ENCODE assay signal across 1 cellular context in genomic region chr9:71783120-71783523, GRCh38.
TF ChIP-seq lines count a peak whose summit lies in the region.

No MANE protein-coding gene starts in this region.

TF ChIP-seq in GM12878, 131 proteins besides CTCF, POLR2A, EP300 and RAD21 (continued from another document and continues in another):
- no peak for TF ChIP-seq ZBTB40 (IDR thresholded peaks at IDR 0.05; ENCODE audit: borderline replicate concordance)
- no peak for TF ChIP-seq YBX1 (IDR thresholded peaks at IDR 0.05)
- no peak for TF ChIP-seq MTA3 (IDR thresholded peaks at IDR 0.05; ENCODE audit: borderline replicate concordance, low read length)
- TF ChIP-seq SIX5 (IDR thresholded peaks at IDR 0.05; ENCODE audit: low read depth, low read length, severe bottlenecking), result no peak
- TF ChIP-seq REST (IDR thresholded peaks at IDR 0.05; ENCODE audit: low read depth, low read length), result no peak
- 0 out of 2 replicates have a peak, but pooled peaks have one; percentile 38 for TF ChIP-seq DPF2 (IDR thresholded peaks at IDR 0.05)
- no peak for TF ChIP-seq ZNF384 (IDR thresholded peaks at IDR 0.05; ENCODE audit: borderline replicate concordance, low read depth, low read length)
- no peak for TF ChIP-seq CBX5 (IDR thresholded peaks at IDR 0.05; ENCODE audit: low read depth)
- no peak for TF ChIP-seq ATF2 (IDR thresholded peaks at IDR 0.05; ENCODE audit: low read length)
- TF ChIP-seq CBFB (IDR thresholded peaks at IDR 0.05; ENCODE audit: low read depth), result no peak
- peak; percentile 78 to 85 for TF ChIP-seq BHLHE40 (IDR thresholded peaks at IDR 0.05; ENCODE audit: borderline replicate concordance in 1 of 2, low read depth in 2 of 2, low read length in 1 of 2)
- TF ChIP-seq E4F1 (IDR thresholded peaks at IDR 0.05; ENCODE audit: borderline replicate concordance, partially characterized antibody), result no peak
- TF ChIP-seq IRF4 (IDR thresholded peaks at IDR 0.05; ENCODE audit: low read depth, low read length), result no peak
- TF ChIP-seq WRNIP1 (IDR thresholded peaks at IDR 0.05; ENCODE audit: borderline replicate concordance, low read depth, low read length), result no peak
- no peak for TF ChIP-seq GATAD2B (conservative IDR thresholded peaks at IDR 0.05; ENCODE audit: low read depth)
- TF ChIP-seq CREM (IDR thresholded peaks at IDR 0.05; ENCODE audit: low read depth), result peak; percentile 53; the same call in 1 of the 2 replicates
- no peak for TF ChIP-seq HDGF (IDR thresholded peaks at IDR 0.05)
- TF ChIP-seq RB1 (IDR thresholded peaks at IDR 0.05; ENCODE audit: borderline replicate concordance), result no peak
- TF ChIP-seq RELA (IDR thresholded peaks at IDR 0.05; ENCODE audit: borderline replicate concordance, partially characterized antibody), result no peak
- TF ChIP-seq TCF7 (IDR thresholded peaks at IDR 0.05; ENCODE audit: borderline replicate concordance), result no peak
- TF ChIP-seq CEBPZ (IDR thresholded peaks at IDR 0.05; ENCODE audit: low read depth, low read length), result no peak
- TF ChIP-seq PRDM15 (CRISPR knock-in tag; IDR thresholded peaks at IDR 0.05), result no peak
- TF ChIP-seq FOS (IDR thresholded peaks at IDR 0.05; ENCODE audit: borderline replicate concordance, extremely low read depth, insufficient read length), result no peak
- no peak for TF ChIP-seq TCF12 (IDR thresholded peaks at IDR 0.05; ENCODE audit: low read depth, low read length)
- peak; percentile 15 for TF ChIP-seq MEF2B (IDR thresholded peaks at IDR 0.05; ENCODE audit: partially characterized antibody, poor library complexity, severe bottlenecking)
- TF ChIP-seq PBX3 (IDR thresholded peaks at IDR 0.05; ENCODE audit: insufficient replicate concordance, low read depth, low read length), result no peak
- TF ChIP-seq CREB1 (IDR thresholded peaks at IDR 0.05; ENCODE audit: low read depth), result peak; percentile 65; the same call in 1 of the 2 replicates
- no peak; the same call in 1 of the 2 replicates for TF ChIP-seq NBN (IDR thresholded peaks at IDR 0.05)
- TF ChIP-seq BRCA1 (IDR thresholded peaks at IDR 0.05; ENCODE audit: low read depth, low read length), result no peak
- no peak for TF ChIP-seq ZBTB4 (CRISPR knock-in tag; IDR thresholded peaks at IDR 0.05)
- TF ChIP-seq MYB (IDR thresholded peaks at IDR 0.05; ENCODE audit: borderline replicate concordance, low read depth, low read length), result no peak
- TF ChIP-seq ASH2L (IDR thresholded peaks at IDR 0.05; ENCODE audit: borderline replicate concordance, low read depth), result no peak
- TF ChIP-seq SP1 (IDR thresholded peaks at IDR 0.05; ENCODE audit: low read depth, low read length), result peak; percentile 56
- TF ChIP-seq FOXM1 (IDR thresholded peaks at IDR 0.05; ENCODE audit: low read depth, low read length), result no peak
